Comparison of ENCODE assay signal across 28 cellular contexts in the genomic region with DNA sequence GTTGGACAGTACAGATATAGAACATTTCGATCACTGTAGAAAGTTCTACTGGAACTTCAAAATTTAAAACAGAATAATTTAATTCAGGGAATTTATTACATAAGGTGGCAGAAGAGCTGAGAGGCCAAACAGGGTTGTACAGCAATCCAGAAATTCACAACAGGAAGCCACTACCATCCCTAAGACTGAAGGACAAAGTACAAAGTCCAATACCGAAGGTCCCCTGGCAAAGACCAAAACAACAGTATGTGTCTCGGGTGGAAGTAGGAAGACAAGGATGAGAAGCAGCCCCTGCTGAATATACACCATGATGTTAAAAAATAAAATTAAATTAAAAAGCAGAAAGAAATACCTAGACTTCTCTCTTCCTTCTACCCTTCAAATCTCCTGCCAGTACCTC.
"Had no signal": no experiment of that assay in that cellular context is flagged by ENCODE, and none has a peak within 500 bp of the region (broad histone marks: within the 10 kb centered on the region; RNA-seq: fewer than 3 reads in every experiment).

No MANE protein-coding gene starts in this region.

- ATAC-seq: natural killer cell; psoas muscle; right cardiac atrium; sciatic nerve; stimulated activated memory B cell treated with anti-CD40 and anti-IgM and Interleukin-4, amounts not matched to agents 10 μg/mL and 1 μg/mL and 100 μg/mL, for 72 hours; stimulated activated naive CD8-positive, alpha-beta T cell treated with anti-CD3 and anti-CD28 coated beads, Interleukin-15, amount 100 ng/mL, for 72 hours; stimulated activated naive CD8-positive, alpha-beta T cell treated with anti-CD3 and anti-CD28 coated beads, Interleukin-15, Interleukin-2, amounts not matched to agents 100 U/mL and 50 U/mL, for 24 hours; upper lobe of right lung had no signal

- H2AFZ ChIP-seq: neural progenitor cell, parathyroid adenoma had no signal

- H3K4me3 ChIP-seq: neural progenitor cell, ovary, psoas muscle, skin epidermis, smooth muscle cell, spleen, suprapubic skin, testis, tibial artery, transverse colon, upper lobe of right lung, uterus had no signal

- H3K9me3 ChIP-seq: ovary, psoas muscle, spleen, suprapubic skin, testis, tibial artery, transverse colon, upper lobe of right lung, uterus had no signal

- H3K4me2 ChIP-seq: neural progenitor cell, smooth muscle cell had no signal

- DNase-seq: natural killer cell; occipital lobe; ovary; posterior cingulate gyrus; psoas muscle; right cardiac atrium; spleen; stimulated activated CD4-positive, alpha-beta T cell treated with anti-CD3 and anti-CD28 coated beads, Interleukin-12 subunit alpha, Interleukin-12 subunit beta, amount 100 ng/mL, for 4 hours; stimulated activated CD4-positive, alpha-beta T cell treated with anti-CD3 and anti-CD28 coated beads, Interleukin-1b, Interleukin-23, amount 100 ng/mL, for 48 hours; stimulated activated CD4-positive, alpha-beta T cell treated with anti-CD3 and anti-CD28 coated beads, Interleukin-4, amount 100 ng/mL, for 1 hour; stimulated activated CD4-positive, alpha-beta T cell treated with anti-CD3 and anti-CD28 coated beads, Interleukin-4, amount 100 ng/mL, for 4 hours; stimulated activated CD8-positive, alpha-beta memory T cell treated with anti-CD3 and anti-CD28 coated beads, Interleukin-4, amount 100 ng/mL, for 48 hours; stimulated activated naive CD4-positive, alpha-beta T cell; stimulated activated naive CD8-positive, alpha-beta T cell treated with anti-CD3 and anti-CD28 coated beads, Interleukin-15, amount 100 ng/mL, for 72 hours; stimulated activated naive CD8-positive, alpha-beta T cell treated with anti-CD3 and anti-CD28 coated beads, Interleukin-15, Interleukin-2, amounts not matched to agents 100 U/mL and 50 U/mL, for 24 hours; substantia nigra; tibial artery; transverse colon; upper lobe of right lung; uterus had no signal

- H3K36me3 ChIP-seq: neural progenitor cell, ovary, transverse colon, uterus had no signal

- H3K27ac ChIP-seq: neural progenitor cell, ovary, parathyroid adenoma, psoas muscle, skin epidermis, spleen, suprapubic skin, testis, tibial artery, transverse colon, upper lobe of right lung, uterus had no signal

- H3K9ac ChIP-seq: neural progenitor cell, parathyroid adenoma had no signal

- H3K4me1 ChIP-seq: neural progenitor cell, parathyroid adenoma, suprapubic skin, testis, transverse colon, upper lobe of right lung, uterus had no signal

- H3K27me3 ChIP-seq: neural progenitor cell, ovary, spleen, suprapubic skin, testis, tibial artery, transverse colon, upper lobe of right lung, uterus had no signal
